8 cellular contexts compared by ENCODE assay signal in the genomic region with DNA sequence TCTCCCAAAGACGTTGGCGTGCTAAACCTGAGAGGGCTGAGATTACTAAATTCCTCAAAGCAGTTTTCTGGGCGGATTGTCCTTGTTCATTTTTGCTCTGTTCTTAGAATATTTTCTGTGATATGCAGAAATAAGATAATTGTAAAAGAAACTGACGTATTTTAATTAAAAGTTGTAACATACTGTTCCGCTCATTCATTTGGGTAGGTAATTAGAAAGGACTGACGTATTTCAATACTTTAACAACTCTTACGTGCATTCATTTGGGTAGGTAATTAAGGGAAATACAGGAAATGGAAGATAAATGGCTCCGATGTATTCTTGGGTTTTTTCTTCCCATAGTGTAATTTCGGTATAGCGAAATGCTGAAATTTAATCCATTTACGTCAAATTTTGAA. TPM values are rescaled to one million over a fixed set of nuclear protein-coding genes. Genes with fewer than 3 reads are reported as not detected.
DNase-seq lines count a peak whose midpoint lies in the region; ATAC-seq lines count a peak whose summit lies in the region.

No MANE protein-coding gene starts in this region.

- H3K27me3 ChIP-seq in HUES48 (ENCODE audit: control insufficient read depth, insufficient read depth, low read length) (no peaks in the 10 kb centered on the region; the same call in 1 of the 2 replicates), iPS-20b (ENCODE audit: insufficient read depth, low read length) (peaks cover 14% of the 10 kb centered on the region; the same call in 1 of the 2 replicates), stomach smooth muscle (ENCODE audit: control insufficient read depth in 1 of 2, insufficient read depth in 2 of 2, low read length in 2 of 2) (no peaks in the 10 kb centered on the region)

- H3K9me3 Mint-ChIP-seq in activated naive CD4-positive, alpha-beta T cell treated with anti-CD3 and anti-CD28 coated beads, Interleukin-2, amount 50 U/mL, for 72 hours, result no peaks in the 10 kb centered on the region

- H3K27ac Mint-ChIP-seq in activated naive CD4-positive, alpha-beta T cell treated with anti-CD3 and anti-CD28 coated beads, Interleukin-2, amount 50 U/mL, for 72 hours, result peak overlapping the region; percentile 72 to 96

- H3K4me1 ChIP-seq in HUES48 (ENCODE audit: control insufficient read depth, insufficient read depth, low read length), result peaks cover 19% of the 10 kb centered on the region
- peaks cover 16% of the 10 kb centered on the region for H3K4me1 ChIP-seq in iPS-20b (ENCODE audit: insufficient read depth, low read length)
- no peaks in the 10 kb centered on the region for H3K4me1 ChIP-seq in stomach smooth muscle (ENCODE audit: control insufficient read depth, insufficient read depth, low read length)

- H3K9me3 ChIP-seq in HUES48 (ENCODE audit: control insufficient read depth, insufficient read depth, low read length) (no peaks in the 10 kb centered on the region), iPS-20b (ENCODE audit: insufficient read depth, low read depth, low read length) (no peaks in the 10 kb centered on the region), stomach smooth muscle (ENCODE audit: control insufficient read depth in 2 of 2, low read length in 2 of 2) (no peaks in the 10 kb centered on the region)

- H3K36me3 Mint-ChIP-seq in activated naive CD4-positive, alpha-beta T cell treated with anti-CD3 and anti-CD28 coated beads, Interleukin-2, amount 50 U/mL, for 72 hours, result peaks cover 6 to 22% of the 10 kb centered on the region in 2 donors

- H3K9ac ChIP-seq in HUES48 (ENCODE audit: low read depth, low read length), result no peak overlapping the region
- H3K9ac ChIP-seq in iPS-20b (ENCODE audit: low read depth, low read length), result no peak overlapping the region; the same call in 1 of the 2 replicates
- H3K9ac ChIP-seq in stomach smooth muscle (ENCODE audit: low read length in 2 of 2), result peak overlapping the region; percentile 64 to 78

- DNase-seq in activated naive CD4-positive, alpha-beta T cell treated with anti-CD3 and anti-CD28 coated beads, Interleukin-2, amount 50 U/mL, for 72 hours (ENCODE audit: low spot score in 2 of 2), result no peak
- no peak for DNase-seq in HuH-7 (ENCODE audit: low spot score)
- no peak for DNase-seq in kidney tubule cell (ENCODE audit: low spot score)
- no peak for DNase-seq in middle frontal gyrus (ENCODE audit: extremely low spot score, low spot score)
- DNase-seq in UCSD-AML1 (lab: John Stamatoyannopoulos, UW; ENCODE audit: unreplicated experiment), result no peak

- H3K4me3 ChIP-seq in HUES48 (ENCODE audit: low read depth, low read length) (peak overlapping the region; percentile 74), iPS-20b (ENCODE audit: low read length) (peak overlapping the region; percentile 89), stomach smooth muscle (ENCODE audit: low read length in 2 of 2) (peak overlapping the region; percentile 69 to 93)

- H3K27ac ChIP-seq in HUES48 (ENCODE audit: low read depth, low read length), result no peak overlapping the region
- H3K27ac ChIP-seq in iPS-20b (ENCODE audit: low read length), result no peak overlapping the region
- H3K27ac ChIP-seq in stomach smooth muscle (ENCODE audit: low read length), result no peak overlapping the region

- no peaks in the 10 kb centered on the region for H3K36me3 ChIP-seq in HUES48 (ENCODE audit: control insufficient read depth, insufficient read depth, low read length)
- H3K36me3 ChIP-seq in iPS-20b (ENCODE audit: insufficient read depth, low read depth, low read length), result no peaks in the 10 kb centered on the region
- H3K36me3 ChIP-seq in stomach smooth muscle (ENCODE audit: control insufficient read depth in 2 of 2, insufficient read depth in 2 of 2, low read length in 2 of 2), result no peaks in the 10 kb centered on the region

- ATAC-seq in activated naive CD4-positive, alpha-beta T cell treated with anti-CD3 and anti-CD28 coated beads, Interleukin-2, amount 50 U/mL, for 72 hours, result no peak

RNA-seq across cellular contexts. Expression of a gene that starts 1.1 kb away (rescaled TPM):
- 100 to 1,000 TPM in 1 of 2 donors, 10 to 100 TPM in 1; 69.0 to 105 TPM for total RNA-seq in activated naive CD4-positive, alpha-beta T cell treated with anti-CD3 and anti-CD28 coated beads, Interleukin-2, amount 50 U/mL, for 72 hours

RNA-seq across cellular contexts. Expression of a gene that starts 1.4 kb away (rescaled TPM):
- total RNA-seq in activated naive CD4-positive, alpha-beta T cell treated with anti-CD3 and anti-CD28 coated beads, Interleukin-2, amount 50 U/mL, for 72 hours, result 10 to 100 TPM; 14.7 to 30.6 TPM

Comparison
In these comparisons a context has a peak if more than half of its experiments do, and no peak if none do; other contexts are left out.
1. H3K9ac ChIP-seq: peak in stomach smooth muscle (2 of 2); none in HUES48 (single experiment) and iPS-20b (single experiment).
2. Peak in every context shown above with its lines, with median percentiles within 50 percentile points of each other: H3K4me3 ChIP-seq.